8 cellular contexts compared by ENCODE assay signal in genomic region chr17:4788807-4789700, GRCh38. TPM values are rescaled to one million over a fixed set of nuclear protein-coding genes. Genes with fewer than 3 reads are reported as not detected.
DNase-seq lines count a peak whose midpoint lies in the region; ATAC-seq and TF ChIP-seq lines count a peak whose summit lies in the region.

TSS of gene GLTPD2 (plus strand) at chr17:4788964. CDS start at chr17:4789012, 48 bp downstream.

- H2AFZ ChIP-seq in PC-3 (ENCODE audit: low read length) (peak within 1 kb of the TSS; percentile 91), osteoblast (ENCODE audit: low read length) (peak within 1 kb of the TSS; percentile 76)

- H3K79me2 ChIP-seq in PC-3 (ENCODE audit: low read length): peaks cover 8% of the 10 kb centered on the region
- no peaks in the 10 kb centered on the region for H3K79me2 ChIP-seq in osteoblast (ENCODE audit: insufficient read depth, low read length)

- no peaks in the 10 kb centered on the region for H3K27me3 ChIP-seq in PC-3 (ENCODE audit: low read length)
- H3K27me3 ChIP-seq in osteoblast (ENCODE audit: insufficient read depth, low read length): peaks cover 19% of the 10 kb centered on the region

- H3K4me2 ChIP-seq in PC-3 (ENCODE audit: low read length) (peak within 1 kb of the TSS; percentile 95), osteoblast (ENCODE audit: insufficient read depth, low read length) (peak within 1 kb of the TSS; percentile 82)

- TF ChIP-seq CTCF in PC-3 (conservative IDR thresholded peaks at IDR 0.05; ENCODE audit: low read depth, low read length) (no peak), osteoblast (IDR thresholded peaks at IDR 0.05; ENCODE audit: extremely low read depth, low read depth, low read length) (no peak)

- H3K4me1 ChIP-seq in PC-3 (ENCODE audit: insufficient read depth, low read length): peaks cover 16% of the 10 kb centered on the region
- H3K4me1 ChIP-seq in osteoblast (ENCODE audit: insufficient read depth, low read length): peaks cover 30% of the 10 kb centered on the region

- H3K4me3 ChIP-seq in PC-3 (ENCODE audit: low read length): peak within 1 kb of the TSS; percentile 89
- H3K4me3 ChIP-seq in osteoblast (ENCODE audit: insufficient read depth, low read length): peak within 1 kb of the TSS; percentile 79

- H4K20me1 ChIP-seq in PC-3 (ENCODE audit: low read length) (no peaks in the 10 kb centered on the region), osteoblast (ENCODE audit: insufficient read depth, low read length) (no peaks in the 10 kb centered on the region)

- H3K36me3 ChIP-seq in PC-3 (ENCODE audit: low read depth, low read length) (no peaks in the 10 kb centered on the region), osteoblast (ENCODE audit: insufficient read depth, low read length) (no peaks in the 10 kb centered on the region)

- TSS peak; percentile 38 for BruUV-seq in PC-3 (replicated peaks; lab: Mats Ljungman, UMichigan)

- intact Hi-C loops in PC-3 (cut with micrococcal nuclease): no loop called here
- intact Hi-C loops in sciatic nerve (cut with DNase I): loop anchor here (5.0 kb wide), 1 partner anchor 103 kb away; no protein-coding TSS in a partner anchor

- H3K9me3 ChIP-seq in PC-3 (ENCODE audit: low read length): no peaks in the 10 kb centered on the region
- H3K9me3 ChIP-seq in osteoblast (ENCODE audit: low read depth, low read length): no peaks in the 10 kb centered on the region

- peak within 1 kb of the TSS; percentile 77 for H3K27ac ChIP-seq in PC-3 (ENCODE audit: low read length)
- peak within 1 kb of the TSS; percentile 96 for H3K27ac ChIP-seq in epithelial cell of prostate
- H3K27ac ChIP-seq in osteoblast (ENCODE audit: low read depth, low read length): peak within 1 kb of the TSS; percentile 74

- POLR2A ChIA-PET in PC-3 (lab: Charles Lee; ENCODE audit: unreplicated experiment): no interaction called here

- no peaks in the 10 kb centered on the region for H3F3A ChIP-seq in PC-3 (ENCODE audit: low read length, unreplicated experiment)

- no peaks in the 10 kb centered on the region for H3K9me2 ChIP-seq in PC-3 (replicated peaks; ENCODE audit: low read length)

- CTCF ChIA-PET in PC-3 (lab: Charles Lee): interaction anchor here (0.6 to 0.9 kb wide), 2 partner anchors 58 to 100 kb away, joined by 3 to 11 read pairs; partner anchors contain the start of gene MED11

- DNase-seq in NCI-H510A treated with DMSO at 0.1 percent for 48 hours (lab: John Stamatoyannopoulos, UW) (peak; percentile 21), NCI-H510A (lab: John Stamatoyannopoulos, UW) (no peak), PC-3 (no peak), epithelial cell of prostate (ENCODE audit: low read depth, low spot score) (no peak), osteoblast (ENCODE audit: insufficient read length, low spot score, missing footprints) (peak; percentile 88), NCI-H524 treated with DMSO at 0.1 percent for 48 hours (lab: John Stamatoyannopoulos, UW) (no peak), sciatic nerve (ENCODE audit: low spot score) (no peak)

- peak within 1 kb of the TSS; percentile 74 for H3K9ac ChIP-seq in PC-3 (ENCODE audit: low read length)

- peak; percentile 9 for ATAC-seq in PC-3
- ATAC-seq in HG02938 (IDR thresholded peaks at IDR 0.05; ENCODE audit: unreplicated experiment): no peak
- ATAC-seq in sciatic nerve: no peak

RNA-seq across cellular contexts. Expression of gene GLTPD2, which starts in this region (rescaled TPM):
- total RNA-seq in PC-3 (2014; rRNA removed) (0.98 TPM in 1 of 2 replicates, not detected in the other), osteoblast (not detected in 2 replicates), sciatic nerve (not detected)

Comparison
In these comparisons a context has a peak if more than half of its experiments do, and no peak if none do; other contexts are left out.
1. Peak in ATAC-seq, H3K4me3 ChIP-seq, H3K27ac ChIP-seq, H3K9ac ChIP-seq and H3K4me2 ChIP-seq in PC-3; RNA of the gene not detected or under 1 TPM.
2. Peak in DNase-seq, H3K4me3 ChIP-seq, H3K27ac ChIP-seq and H3K4me2 ChIP-seq in osteoblast; RNA of the gene not detected or under 1 TPM.